ENCODE assay signal across 1 cellular context in the genomic region with DNA sequence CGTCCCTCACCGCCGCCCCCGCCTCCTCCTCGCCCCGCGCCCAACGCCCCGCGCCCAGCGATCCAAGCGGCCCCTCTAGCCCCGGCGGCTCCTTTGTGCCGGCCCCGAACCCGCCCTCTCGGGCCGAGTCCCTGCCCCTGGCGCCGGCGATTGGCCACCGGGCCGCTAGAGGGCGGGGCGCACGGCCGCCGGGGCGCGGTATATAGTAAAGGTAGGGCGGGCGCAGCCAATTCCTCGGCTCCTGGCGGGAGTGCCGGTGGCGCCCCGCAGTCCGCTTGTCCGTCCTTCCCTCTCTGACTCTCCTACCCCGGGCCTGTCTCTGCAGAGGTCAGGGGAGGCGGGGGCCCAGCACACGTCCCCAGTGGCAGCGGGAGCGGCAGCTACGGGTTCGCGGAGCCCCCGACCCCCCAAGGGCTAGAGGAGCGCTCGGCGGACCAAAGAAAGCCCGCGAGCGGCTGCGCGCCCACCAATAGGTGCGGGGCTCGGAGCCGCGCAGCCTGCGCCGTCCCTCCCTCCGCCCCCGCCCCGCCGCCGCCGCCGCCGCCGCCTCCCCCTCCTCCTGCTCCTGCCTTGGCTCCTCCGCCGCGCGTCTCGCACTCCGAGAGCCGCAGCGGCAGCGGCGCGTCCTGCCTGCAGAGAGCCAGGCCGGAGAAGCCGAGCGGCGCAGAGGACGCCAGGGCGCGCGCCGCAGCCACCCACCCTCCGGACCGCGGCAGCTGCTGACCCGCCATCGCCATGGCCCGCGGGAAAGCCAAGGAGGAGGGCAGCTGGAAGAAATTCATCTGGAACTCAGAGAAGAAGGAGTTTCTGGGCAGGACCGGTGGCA.
TF ChIP-seq lines count a peak whose summit lies in the region.

TSS of gene ATP1B1 (plus strand) at position 596 of the 826 bp plus-strand sequence. CDS start at position 736, 140 bp downstream.

TF ChIP-seq in HepG2, 621 proteins besides CTCF, POLR2A, EP300 and RAD21 (continued from another document and continues in another):
- peak in 1 of 2 experiments; percentile 71; a peak in 2 of 4 replicates for TF ChIP-seq REST (IDR thresholded peaks at IDR 0.05; ENCODE audit: borderline replicate concordance in 1 of 2, low read depth in 1 of 2, low read length in 2 of 2)
- TF ChIP-seq, protein P1, sequence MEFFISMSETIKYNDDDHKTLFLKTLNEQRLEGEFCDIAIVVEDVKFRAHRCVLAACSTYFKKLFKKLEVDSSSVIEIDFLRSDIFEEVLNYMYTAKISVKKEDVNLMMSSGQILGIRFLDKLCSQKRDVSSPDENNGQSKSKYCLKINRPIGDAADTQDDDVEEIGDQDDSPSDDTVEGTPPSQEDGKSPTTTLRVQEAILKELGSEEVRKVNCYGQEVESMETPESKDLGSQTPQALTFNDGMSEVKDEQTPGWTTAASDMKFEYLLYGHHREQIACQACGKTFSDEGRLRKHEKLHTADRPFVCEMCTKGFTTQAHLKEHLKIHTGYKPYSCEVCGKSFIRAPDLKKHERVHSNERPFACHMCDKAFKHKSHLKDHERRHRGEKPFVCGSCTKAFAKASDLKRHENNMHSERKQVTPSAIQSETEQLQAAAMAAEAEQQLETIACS (CRISPR knock-in tag; IDR thresholded peaks at IDR 0.05) = no peak; the same call in 1 of the 2 replicates
- no peak for TF ChIP-seq NCOR1 (IDR thresholded peaks at IDR 0.05; ENCODE audit: borderline replicate concordance, low read length)
- TF ChIP-seq SMYD3 (CRISPR knock-in tag; IDR thresholded peaks at IDR 0.05) = no peak
- TF ChIP-seq ZNF749 (CRISPR knock-in tag; IDR thresholded peaks at IDR 0.05; ENCODE audit: borderline replicate concordance) = 0 out of 2 replicates have a peak, but pooled peaks have one; percentile 36
- peak; percentile 44; the same call in 1 of the 2 replicates for TF ChIP-seq MAF1 (CRISPR knock-in tag; IDR thresholded peaks at IDR 0.05; ENCODE audit: borderline replicate concordance)
- no peak for TF ChIP-seq SOX6 (IDR thresholded peaks at IDR 0.05)
- TF ChIP-seq SOX6 (CRISPR knock-in tag; IDR thresholded peaks at IDR 0.05) = no peak
- TF ChIP-seq POLR2G (IDR thresholded peaks at IDR 0.05; ENCODE audit: low read depth, low read length) = peak; percentile 99
- 0 out of 2 replicates have a peak, but pooled peaks have one; percentile 27 for TF ChIP-seq ZNF703 (CRISPR knock-in tag; IDR thresholded peaks at IDR 0.05; ENCODE audit: borderline replicate concordance)
- TF ChIP-seq GATA4 (IDR thresholded peaks at IDR 0.05; ENCODE audit: borderline replicate concordance, low read depth) = peak; percentile 87
- TF ChIP-seq ZNF235 (CRISPR knock-in tag; IDR thresholded peaks at IDR 0.05; ENCODE audit: borderline replicate concordance) = peak; percentile 28; the same call in 1 of the 2 replicates
- peak; percentile 79; the same call in 1 of the 2 replicates for TF ChIP-seq ZNF780A (CRISPR knock-in tag; IDR thresholded peaks at IDR 0.05)
- TF ChIP-seq, protein P2, sequence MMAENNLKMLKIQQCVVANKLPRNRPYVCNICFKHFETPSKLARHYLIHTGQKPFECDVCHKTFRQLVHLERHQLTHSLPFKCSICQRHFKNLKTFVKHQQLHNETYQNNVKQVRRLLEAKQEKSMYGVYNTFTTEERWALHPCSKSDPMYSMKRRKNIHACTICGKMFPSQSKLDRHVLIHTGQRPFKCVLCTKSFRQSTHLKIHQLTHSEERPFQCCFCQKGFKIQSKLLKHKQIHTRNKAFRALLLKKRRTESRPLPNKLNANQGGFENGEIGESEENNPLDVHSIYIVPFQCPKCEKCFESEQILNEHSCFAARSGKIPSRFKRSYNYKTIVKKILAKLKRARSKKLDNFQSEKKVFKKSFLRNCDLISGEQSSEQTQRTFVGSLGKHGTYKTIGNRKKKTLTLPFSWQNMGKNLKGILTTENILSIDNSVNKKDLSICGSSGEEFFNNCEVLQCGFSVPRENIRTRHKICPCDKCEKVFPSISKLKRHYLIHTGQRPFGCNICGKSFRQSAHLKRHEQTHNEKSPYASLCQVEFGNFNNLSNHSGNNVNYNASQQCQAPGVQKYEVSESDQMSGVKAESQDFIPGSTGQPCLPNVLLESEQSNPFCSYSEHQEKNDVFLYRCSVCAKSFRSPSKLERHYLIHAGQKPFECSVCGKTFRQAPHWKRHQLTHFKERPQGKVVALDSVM (CRISPR knock-in tag; IDR thresholded peaks at IDR 0.05) = peak; percentile 8; the same call in 1 of the 2 replicates
- TF ChIP-seq FOXK1 (CRISPR knock-in tag; IDR thresholded peaks at IDR 0.05; ENCODE audit: borderline replicate concordance, low read depth) = no peak
- TF ChIP-seq SP1 (IDR thresholded peaks at IDR 0.05) = no peak
- peak; percentile 48; the same call in 1 of the 2 replicates for TF ChIP-seq SP1 (CRISPR knock-in tag; IDR thresholded peaks at IDR 0.05)
- TF ChIP-seq ZBTB34 (CRISPR knock-in tag; IDR thresholded peaks at IDR 0.05) = no peak
- 0 out of 2 replicates have a peak, but pooled peaks have one; percentile 7 for TF ChIP-seq MEIS2 (CRISPR knock-in tag; IDR thresholded peaks at IDR 0.05)
- TF ChIP-seq PATZ1 (CRISPR knock-in tag; IDR thresholded peaks at IDR 0.05) = peak; percentile 67; the same call in 1 of the 2 replicates
- TF ChIP-seq FIP1L1 (IDR thresholded peaks at IDR 0.05; ENCODE audit: borderline replicate concordance, insufficient read depth, low read depth, low read length) = peak; percentile 50; the same call in 1 of the 2 replicates
- peak; percentile 24 for TF ChIP-seq KDM2A (CRISPR knock-in tag; IDR thresholded peaks at IDR 0.05; ENCODE audit: borderline replicate concordance, low read depth)
- TF ChIP-seq ZNF256 (CRISPR knock-in tag; conservative IDR thresholded peaks at IDR 0.05) = 0 out of 2 replicates have a peak, but pooled peaks have one; percentile 68
- peak; percentile 90 for TF ChIP-seq ZNF263 (CRISPR knock-in tag; IDR thresholded peaks at IDR 0.05)
- peak; percentile 45; the same call in 1 of the 2 replicates for TF ChIP-seq ETV6 (CRISPR knock-in tag; conservative IDR thresholded peaks at IDR 0.05)
- 0 out of 2 replicates have a peak, but pooled peaks have one; percentile 40 for TF ChIP-seq ATF7-NPFF (CRISPR knock-in tag; IDR thresholded peaks at IDR 0.05; ENCODE audit: low read depth)
- 0 out of 2 replicates have a peak, but pooled peaks have one; percentile 73 for TF ChIP-seq KLF12 (CRISPR knock-in tag; IDR thresholded peaks at IDR 0.05; ENCODE audit: borderline replicate concordance)
- TF ChIP-seq GABPB1 (CRISPR knock-in tag; IDR thresholded peaks at IDR 0.05) = peak; percentile 9; the same call in 1 of the 2 replicates
- peak; percentile 69; the same call in 1 of the 2 replicates for TF ChIP-seq RFXAP (CRISPR knock-in tag; IDR thresholded peaks at IDR 0.05; ENCODE audit: borderline replicate concordance)
- peak; percentile 74; the same call in 1 of the 2 replicates for TF ChIP-seq ZC3H13 (CRISPR knock-in tag; IDR thresholded peaks at IDR 0.05)
- 0 out of 2 replicates have a peak, but pooled peaks have one; percentile 17 for TF ChIP-seq ZNF468 (CRISPR knock-in tag; IDR thresholded peaks at IDR 0.05)
- TF ChIP-seq CSRNP2 (CRISPR knock-in tag; conservative IDR thresholded peaks at IDR 0.05; ENCODE audit: low read depth) = 0 out of 2 replicates have a peak, but pooled peaks have one; percentile 7
- TF ChIP-seq ARID2 (CRISPR knock-in tag; IDR thresholded peaks at IDR 0.05; ENCODE audit: borderline replicate concordance) = 0 out of 2 replicates have a peak, but pooled peaks have one; percentile 16
- no peak for TF ChIP-seq MAFF (IDR thresholded peaks at IDR 0.05; ENCODE audit: low read depth, low read length)
- TF ChIP-seq REPIN1 (CRISPR knock-in tag; IDR thresholded peaks at IDR 0.05; ENCODE audit: borderline replicate concordance, low read depth) = 0 out of 2 replicates have a peak, but pooled peaks have one; percentile 3
- peak; percentile 43; the same call in 1 of the 2 replicates for TF ChIP-seq NFYC (CRISPR knock-in tag; IDR thresholded peaks at IDR 0.05)
- TF ChIP-seq ZNF547 (CRISPR knock-in tag; IDR thresholded peaks at IDR 0.05) = no peak
- TF ChIP-seq ZMAT3 (CRISPR knock-in tag; conservative IDR thresholded peaks at IDR 0.05) = peak; percentile 68; the same call in 1 of the 2 replicates
- 0 out of 2 replicates have a peak, but pooled peaks have one; percentile 60 for TF ChIP-seq ZNF180 (CRISPR knock-in tag; IDR thresholded peaks at IDR 0.05; ENCODE audit: borderline replicate concordance, low read depth)
- TF ChIP-seq RBM22 (optimal IDR thresholded peaks at IDR 0.05; ENCODE audit: low read length) = peak; percentile 82
- TF ChIP-seq, protein P3, sequence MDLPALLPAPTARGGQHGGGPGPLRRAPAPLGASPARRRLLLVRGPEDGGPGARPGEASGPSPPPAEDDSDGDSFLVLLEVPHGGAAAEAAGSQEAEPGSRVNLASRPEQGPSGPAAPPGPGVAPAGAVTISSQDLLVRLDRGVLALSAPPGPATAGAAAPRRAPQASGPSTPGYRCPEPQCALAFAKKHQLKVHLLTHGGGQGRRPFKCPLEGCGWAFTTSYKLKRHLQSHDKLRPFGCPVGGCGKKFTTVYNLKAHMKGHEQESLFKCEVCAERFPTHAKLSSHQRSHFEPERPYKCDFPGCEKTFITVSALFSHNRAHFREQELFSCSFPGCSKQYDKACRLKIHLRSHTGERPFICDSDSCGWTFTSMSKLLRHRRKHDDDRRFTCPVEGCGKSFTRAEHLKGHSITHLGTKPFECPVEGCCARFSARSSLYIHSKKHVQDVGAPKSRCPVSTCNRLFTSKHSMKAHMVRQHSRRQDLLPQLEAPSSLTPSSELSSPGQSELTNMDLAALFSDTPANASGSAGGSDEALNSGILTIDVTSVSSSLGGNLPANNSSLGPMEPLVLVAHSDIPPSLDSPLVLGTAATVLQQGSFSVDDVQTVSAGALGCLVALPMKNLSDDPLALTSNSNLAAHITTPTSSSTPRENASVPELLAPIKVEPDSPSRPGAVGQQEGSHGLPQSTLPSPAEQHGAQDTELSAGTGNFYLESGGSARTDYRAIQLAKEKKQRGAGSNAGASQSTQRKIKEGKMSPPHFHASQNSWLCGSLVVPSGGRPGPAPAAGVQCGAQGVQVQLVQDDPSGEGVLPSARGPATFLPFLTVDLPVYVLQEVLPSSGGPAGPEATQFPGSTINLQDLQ (CRISPR knock-in tag; IDR thresholded peaks at IDR 0.05) = peak; percentile 77; the same call in 1 of the 2 replicates
- peak; percentile 23; the same call in 1 of the 2 replicates for TF ChIP-seq ZNF776 (CRISPR knock-in tag; IDR thresholded peaks at IDR 0.05)
- TF ChIP-seq TMF1 (CRISPR knock-in tag; IDR thresholded peaks at IDR 0.05; ENCODE audit: low read depth) = no peak
